Comparison of ENCODE assay signal across 8 cellular contexts in the genomic region with DNA sequence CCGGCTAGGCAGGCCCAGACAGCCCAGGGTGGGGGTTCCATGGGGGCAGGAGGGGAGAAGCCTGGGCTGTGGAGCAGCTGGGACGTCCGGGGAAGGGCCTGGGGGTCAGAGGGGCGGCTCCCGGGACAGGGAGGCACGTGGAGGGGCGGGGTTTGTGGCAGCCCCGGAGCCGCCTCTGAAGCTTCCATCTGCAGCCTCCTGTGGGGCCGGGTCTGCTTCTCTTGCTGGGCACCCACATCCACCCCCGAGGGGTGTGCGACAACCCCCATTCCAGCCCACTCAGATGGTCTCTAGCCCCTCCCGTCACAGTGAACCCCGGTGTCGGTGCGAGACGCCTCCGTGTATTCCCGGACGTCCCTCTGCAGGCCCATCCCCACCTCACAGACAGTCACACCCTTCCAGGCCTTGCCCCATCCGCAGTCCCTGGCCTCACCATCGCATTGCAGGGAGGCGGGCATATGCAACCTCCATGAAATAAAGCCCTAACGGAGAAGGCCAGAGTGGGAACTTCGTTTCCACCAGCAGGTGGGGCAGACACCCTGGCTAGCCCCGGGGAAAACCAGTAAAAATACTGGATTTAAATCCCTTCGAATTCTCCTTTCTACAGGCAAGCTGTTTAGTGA. TPM values are rescaled to one million over a fixed set of nuclear protein-coding genes. Genes with fewer than 3 reads are reported as not detected.
A peak's percentile ranks its signal among the peaks of the same experiment; 100 is the strongest.
DNase-seq lines count a peak whose midpoint lies in the region; ATAC-seq and TF ChIP-seq lines count a peak whose summit lies in the region.
"Not testable (repeated sequence)": the region's sequence is repeated elsewhere in the genome, so short reads cannot be mapped to it uniquely, and the experiment has no call there.

No MANE protein-coding gene starts in this region.

- not testable (repeated sequence) for H3K27ac ChIP-seq in right cardiac atrium (ENCODE audit: low read length); transverse colon

- H3K9me3 ChIP-seq in right cardiac atrium (ENCODE audit: control insufficient read depth, low read length); transverse colon: not testable (repeated sequence)

- TF ChIP-seq CTCF in transverse colon (IDR thresholded peaks at IDR 0.05), result not testable (repeated sequence)

- H3K36me3 Mint-ChIP-seq in activated CD4-positive, alpha-beta T cell treated with anti-CD3 and anti-CD28 coated beads for 36 hours (ENCODE audit: low read depth), result not testable (repeated sequence)

- not testable (repeated sequence) for H3K4me3 ChIP-seq in right cardiac atrium (ENCODE audit: low read length); transverse colon

- not testable (repeated sequence) for H3K27ac Mint-ChIP-seq in activated CD4-positive, alpha-beta T cell treated with anti-CD3 and anti-CD28 coated beads for 36 hours

- TF ChIP-seq POLR2A in transverse colon (IDR thresholded peaks at IDR 0.05), result not testable (repeated sequence)

- CTCF ChIA-PET in activated CD4-positive, alpha-beta T cell treated with anti-CD3 and anti-CD28 coated beads for 36 hours (lab: Charles Lee), result not testable (repeated sequence)

- ATAC-seq in GM18499 (IDR thresholded peaks at IDR 0.05; ENCODE audit: insufficient read depth, unreplicated experiment), result peak; percentile 32
- ATAC-seq in GM19372 (IDR thresholded peaks at IDR 0.05; ENCODE audit: low read depth, unreplicated experiment), result peak; percentile 66
- peak; percentile 52 for ATAC-seq in GM21737 (IDR thresholded peaks at IDR 0.05; ENCODE audit: unreplicated experiment)
- ATAC-seq in HG03039 (IDR thresholded peaks at IDR 0.05; ENCODE audit: unreplicated experiment), result peak; percentile 51
- peak; percentile 60 for ATAC-seq in HG03521 (IDR thresholded peaks at IDR 0.05; ENCODE audit: unreplicated experiment)
- peak; percentile 42 for ATAC-seq in activated CD4-positive, alpha-beta T cell treated with anti-CD3 and anti-CD28 coated beads for 36 hours
- peak; percentile 21 to 34 for ATAC-seq in right cardiac atrium

- not testable (repeated sequence) for H3K4me1 Mint-ChIP-seq in activated CD4-positive, alpha-beta T cell treated with anti-CD3 and anti-CD28 coated beads for 36 hours

- POLR2A ChIA-PET in activated CD4-positive, alpha-beta T cell treated with anti-CD3 and anti-CD28 coated beads for 36 hours (lab: Charles Lee), result not testable (repeated sequence)

- in situ Hi-C loops in transverse colon (cut with MboI; ENCODE audit: low pct_ligation_motif_present in 1 of 4, low pct_unique_long_range_greater_than_20kb in 1 of 4, low sequenced_read_pairs in 3 of 4), result not testable (repeated sequence)

- not testable (repeated sequence) for H3K4me1 ChIP-seq in right cardiac atrium (ENCODE audit: control insufficient read depth, insufficient read depth, low read length); transverse colon

- not testable (repeated sequence) for H3K27me3 Mint-ChIP-seq in activated CD4-positive, alpha-beta T cell treated with anti-CD3 and anti-CD28 coated beads for 36 hours

- not testable (repeated sequence) for H3K9me3 Mint-ChIP-seq in activated CD4-positive, alpha-beta T cell treated with anti-CD3 and anti-CD28 coated beads for 36 hours (ENCODE audit: low read depth)

- H3K27me3 ChIP-seq in right cardiac atrium (ENCODE audit: control insufficient read depth, insufficient read depth); transverse colon: not testable (repeated sequence)

- H3K4me3 Mint-ChIP-seq in activated CD4-positive, alpha-beta T cell treated with anti-CD3 and anti-CD28 coated beads for 36 hours, result not testable (repeated sequence)

- 31% methylated on average over 7 of the region's 27 CpGs for WGBS in right cardiac atrium
- WGBS in transverse colon (ENCODE audit: low coverage in 1 of 2), 2 donors, result 0% methylated on average over 2 of the region's 27 CpGs; no CpG with 5 or more reads in 1 of the 2 donors

- TF ChIP-seq EP300 in transverse colon (IDR thresholded peaks at IDR 0.05; ENCODE audit: low read depth), result not testable (repeated sequence)

- H3K36me3 ChIP-seq in transverse colon, result not testable (repeated sequence)

- intact Hi-C loops in activated CD4-positive, alpha-beta T cell treated with anti-CD3 and anti-CD28 coated beads for 36 hours (cut with DNase I, micrococcal nuclease); right cardiac atrium (cut with DNase I); transverse colon (cut with DNase I; ENCODE audit: low total_unique reads): not testable (repeated sequence)

- DNase-seq in activated CD4-positive, alpha-beta T cell treated with anti-CD3 and anti-CD28 coated beads for 36 hours; right cardiac atrium: not testable (repeated sequence)
- peak; percentile 49 for DNase-seq in transverse colon

RNA-seq across cellular contexts. Expression of a gene that starts 33.8 kb away (rescaled TPM):
- total RNA-seq in activated CD4-positive, alpha-beta T cell treated with anti-CD3 and anti-CD28 coated beads for 36 hours, result 1 to 10 TPM; 7.2 to 9.2 TPM
- total RNA-seq in right cardiac atrium (1 to 10 TPM; 2.8 to 4.4 (median 3.6) TPM), transverse colon (under 1 TPM in 2 of 4 donors, not detected in 2; 0.48 to 0.96 TPM)
- polyA plus RNA-seq in right cardiac atrium, result 2.3 TPM
